In the genomic region with DNA sequence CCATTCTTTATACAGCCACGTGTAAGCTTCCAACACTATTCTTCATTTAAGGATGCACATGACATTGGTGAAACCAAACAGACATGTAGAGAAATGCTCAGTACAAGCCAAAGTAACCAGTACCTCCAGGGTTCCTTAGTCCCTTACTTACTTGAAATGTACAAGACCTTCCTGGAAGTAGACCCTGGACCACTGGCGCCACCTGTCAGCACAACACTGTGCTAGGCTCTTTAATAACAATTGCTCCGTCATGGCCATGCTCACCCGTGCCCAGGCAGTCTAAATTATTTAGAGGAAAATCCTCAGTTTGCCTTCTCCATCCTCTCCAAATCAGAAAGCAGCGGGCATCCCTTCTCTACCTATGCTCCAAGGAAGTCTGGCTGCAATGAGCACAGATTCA, we compare ENCODE assay signal across 17 cellular contexts. TPM values are rescaled to one million over a fixed set of nuclear protein-coding genes. Genes with fewer than 3 reads are reported as not detected.
DNase-seq lines count a peak whose midpoint lies in the region; ATAC-seq and TF ChIP-seq lines count a peak whose summit lies in the region.
"Had no signal": no experiment of that assay in that cellular context is flagged by ENCODE, and none has a peak within 500 bp of the region (broad histone marks: within the 10 kb centered on the region; RNA-seq: fewer than 3 reads in every experiment).

No MANE protein-coding gene starts in this region.

- no peaks in the 10 kb centered on the region for H3K9me3 Mint-ChIP-seq in activated naive CD4-positive, alpha-beta T cell treated with anti-CD3 and anti-CD28 coated beads for 36 hours
- H3K9me3 Mint-ChIP-seq in stimulated activated naive CD8-positive, alpha-beta T cell treated with anti-CD3 and anti-CD28 coated beads, Interleukin-15, amount 100 ng/mL, for 72 hours: no peaks in the 10 kb centered on the region
- H3K9me3 Mint-ChIP-seq: CD8-positive, alpha-beta T cell had no signal

- H3K27me3 Mint-ChIP-seq in activated naive CD4-positive, alpha-beta T cell treated with anti-CD3 and anti-CD28 coated beads for 36 hours (ENCODE audit: low read depth): no peaks in the 10 kb centered on the region
- H3K27me3 Mint-ChIP-seq in stimulated activated naive CD8-positive, alpha-beta T cell treated with anti-CD3 and anti-CD28 coated beads, Interleukin-15, amount 100 ng/mL, for 72 hours: no peaks in the 10 kb centered on the region

- ATAC-seq in left lobe of liver (peak; percentile 67), GM18505 (IDR thresholded peaks at IDR 0.05; ENCODE audit: unreplicated experiment) (no peak)
- ATAC-seq in stimulated activated naive CD8-positive, alpha-beta T cell treated with anti-CD3 and anti-CD28 coated beads, Interleukin-15, amount 100 ng/mL, for 72 hours: peak; percentile 84
- ATAC-seq: CD8-positive, alpha-beta T cell; heart right ventricle had no signal

- CTCF ChIA-PET in activated naive CD4-positive, alpha-beta T cell treated with anti-CD3 and anti-CD28 coated beads for 36 hours (lab: Charles Lee): interaction anchor here (1.2 to 3.1 kb wide), 4 partner anchors 10 to 211 kb away, joined by 3 to 14 read pairs (median 6); no protein-coding TSS in a partner anchor

- H3K36me3 Mint-ChIP-seq in activated naive CD4-positive, alpha-beta T cell treated with anti-CD3 and anti-CD28 coated beads for 36 hours (ENCODE audit: low read depth): peaks cover 10% of the 10 kb centered on the region
- H3K36me3 Mint-ChIP-seq: CD8-positive, alpha-beta T cell had no signal

- no peak overlapping the region for H3K27ac Mint-ChIP-seq in activated naive CD4-positive, alpha-beta T cell treated with anti-CD3 and anti-CD28 coated beads for 36 hours
- peak overlapping the region; percentile 16 to 89 for H3K27ac Mint-ChIP-seq in stimulated activated naive CD8-positive, alpha-beta T cell treated with anti-CD3 and anti-CD28 coated beads, Interleukin-15, amount 100 ng/mL, for 72 hours
- H3K27ac Mint-ChIP-seq: CD8-positive, alpha-beta T cell; mesothelial cell of epicardium had no signal

- peak; percentile 64 for DNase-seq in activated naive CD4-positive, alpha-beta T cell treated with anti-CD3 and anti-CD28 coated beads for 36 hours
- no peak for DNase-seq in activated naive CD4-positive, alpha-beta T cell treated with Interleukin-2 at 50 U/mL for 16 hours
- peak; percentile 20 to 25 for DNase-seq in activated CD4-positive, alpha-beta T cell treated with anti-CD3 and anti-CD28 coated beads, Interleukin-2, amount 50 U/mL, for 48 hours
- DNase-seq in left lobe of liver (ENCODE audit: low spot score): no peak
- peak; percentile 16 to 27 for DNase-seq in stimulated activated naive CD8-positive, alpha-beta T cell treated with anti-CD3 and anti-CD28 coated beads, Interleukin-15, amount 100 ng/mL, for 72 hours
- no peak for DNase-seq in NCI-H748 treated with DMSO at 0.1 percent for 48 hours (lab: John Stamatoyannopoulos, UW)
- no peak for DNase-seq in NCI-H2196 treated with DMSO at 0.1 percent for 48 hours (lab: John Stamatoyannopoulos, UW; ENCODE audit: unreplicated experiment)
- DNase-seq: CD8-positive, alpha-beta T cell; heart right ventricle; kidney; NCI-H1417 treated with DMSO at 0.1 percent for 48 hours; NCI-H226; occipital lobe; sigmoid colon; stimulated activated naive CD4-positive, alpha-beta T cell treated with Interleukin-2 at 50 U/mL for 16 hours had no signal

- peaks cover 8% of the 10 kb centered on the region for H3K4me1 Mint-ChIP-seq in activated naive CD4-positive, alpha-beta T cell treated with anti-CD3 and anti-CD28 coated beads for 36 hours (ENCODE audit: low read depth)
- peaks cover 12% of the 10 kb centered on the region for H3K4me1 Mint-ChIP-seq in stimulated activated naive CD8-positive, alpha-beta T cell treated with anti-CD3 and anti-CD28 coated beads, Interleukin-15, amount 100 ng/mL, for 72 hours

- no peak overlapping the region for H3K4me3 Mint-ChIP-seq in activated naive CD4-positive, alpha-beta T cell treated with anti-CD3 and anti-CD28 coated beads for 36 hours
- H3K4me3 Mint-ChIP-seq in stimulated activated naive CD8-positive, alpha-beta T cell treated with anti-CD3 and anti-CD28 coated beads, Interleukin-15, amount 100 ng/mL, for 72 hours: no peak overlapping the region
- H3K4me3 Mint-ChIP-seq: CD8-positive, alpha-beta T cell; mesothelial cell of epicardium had no signal

- intact Hi-C loops in activated naive CD4-positive, alpha-beta T cell treated with anti-CD3 and anti-CD28 coated beads for 36 hours (cut with micrococcal nuclease): loop anchor here (1.0 kb wide), 2 partner anchors 53 to 144 kb away; no protein-coding TSS in a partner anchor

- no peak for TF ChIP-seq POLR2A in GM18505 (IDR thresholded peaks at IDR 0.05; ENCODE audit: borderline replicate concordance, extremely low read depth, insufficient read depth, insufficient read length)

RNA-seq across cellular contexts. Expression of gene ADGRA3, which starts 52.7 kb away (rescaled TPM):
- total RNA-seq in activated naive CD4-positive, alpha-beta T cell treated with anti-CD3 and anti-CD28 coated beads for 36 hours: 10 to 100 TPM in 1 of 2 experiments, 1 to 10 TPM in 1; 9.9 to 11.0 TPM
- total RNA-seq in left lobe of liver: 73.5 TPM

Comparison
In these comparisons a context has a peak if more than half of its experiments do, and no peak if none do; other contexts are left out.
1. DNase-seq: peak in activated naive CD4-positive, alpha-beta T cell treated with anti-CD3 and anti-CD28 coated beads for 36 hours (single experiment), activated CD4-positive, alpha-beta T cell treated with anti-CD3 and anti-CD28 coated beads, Interleukin-2, amount 50 U/mL, for 48 hours (2 of 2) and stimulated activated naive CD8-positive, alpha-beta T cell treated with anti-CD3 and anti-CD28 coated beads, Interleukin-15, amount 100 ng/mL, for 72 hours (2 of 2); none in activated naive CD4-positive, alpha-beta T cell treated with Interleukin-2 at 50 U/mL for 16 hours (single experiment), left lobe of liver (single experiment), NCI-H748 treated with DMSO at 0.1 percent for 48 hours (single experiment) and NCI-H2196 treated with DMSO at 0.1 percent for 48 hours (single experiment).